In the genomic region with DNA sequence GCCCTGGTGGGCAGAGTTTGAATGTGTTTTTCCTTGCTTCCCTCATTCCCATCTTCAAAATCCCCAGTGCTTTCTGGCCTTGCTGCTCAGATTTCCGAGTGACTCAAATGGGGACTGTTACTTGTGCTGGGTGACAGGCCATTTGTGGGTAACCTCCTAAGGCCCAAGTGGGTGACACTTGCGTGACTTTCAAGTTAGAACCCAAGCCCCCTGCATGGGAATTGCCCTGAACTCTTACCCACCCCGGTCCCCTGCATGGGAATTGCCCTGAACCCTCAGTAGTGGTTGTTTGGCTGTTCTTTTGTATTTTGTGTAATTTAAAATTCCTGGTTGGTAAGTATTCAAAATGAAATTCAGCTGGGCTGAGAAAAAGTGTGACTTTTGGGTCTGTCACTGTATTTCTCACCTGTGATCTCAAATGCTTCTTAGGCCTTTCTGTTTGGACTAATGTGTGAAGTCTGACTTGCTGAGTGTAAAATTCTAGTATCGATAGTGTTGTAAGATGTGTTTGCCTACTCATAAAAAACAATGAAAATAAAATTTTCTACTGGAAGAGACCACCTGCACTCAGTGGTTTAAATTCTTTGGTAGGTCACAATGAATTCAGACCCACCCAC, we compare ENCODE assay signal across 29 cellular contexts. TPM values are rescaled to one million over a fixed set of nuclear protein-coding genes. Genes with fewer than 3 reads are reported as not detected.
DNase-seq lines count a peak whose midpoint lies in the region; ATAC-seq lines count a peak whose summit lies in the region.
"Had no signal": no experiment of that assay in that cellular context is flagged by ENCODE, and none has a peak within 500 bp of the region (broad histone marks: within the 10 kb centered on the region; RNA-seq: fewer than 3 reads in every experiment).

No MANE protein-coding gene starts in this region.

- H3K36me3 Mint-ChIP-seq in stimulated activated naive CD8-positive, alpha-beta T cell treated with anti-CD3 and anti-CD28 coated beads, Interleukin-15, Interleukin-2, amounts not matched to agents 100 ng/mL and 50 ng/mL, for 24 hours (ENCODE audit: low read depth): peaks cover 61% of the 10 kb centered on the region
- peaks cover 55% of the 10 kb centered on the region for H3K36me3 Mint-ChIP-seq in activated CD4-positive, alpha-beta memory T cell treated with anti-CD3 and anti-CD28 coated beads, Interleukin-2, amount 10 ng/mL, durations not matched to agents 7 days and 5 days (ENCODE audit: low read depth)
- peaks cover 65% of the 10 kb centered on the region for H3K36me3 Mint-ChIP-seq in effector memory CD8-positive, alpha-beta T cell (ENCODE audit: insufficient read depth)

- no peak overlapping the region for H3K4me3 Mint-ChIP-seq in stimulated activated naive CD8-positive, alpha-beta T cell treated with anti-CD3 and anti-CD28 coated beads, Interleukin-15, Interleukin-2, amounts not matched to agents 100 ng/mL and 50 ng/mL, for 24 hours
- H3K4me3 Mint-ChIP-seq in activated CD4-positive, alpha-beta memory T cell treated with anti-CD3 and anti-CD28 coated beads, Interleukin-2, amount 10 ng/mL, durations not matched to agents 7 days and 5 days: no peak overlapping the region
- H3K4me3 Mint-ChIP-seq in effector memory CD8-positive, alpha-beta T cell: no peak overlapping the region
- H3K4me3 Mint-ChIP-seq: naive thymus-derived CD8-positive, alpha-beta T cell had no signal

- peak overlapping the region; percentile 59 for H3K27ac Mint-ChIP-seq in stimulated activated naive CD8-positive, alpha-beta T cell treated with anti-CD3 and anti-CD28 coated beads, Interleukin-15, Interleukin-2, amounts not matched to agents 100 ng/mL and 50 ng/mL, for 24 hours
- peak overlapping the region; percentile 43 for H3K27ac Mint-ChIP-seq in activated CD4-positive, alpha-beta memory T cell treated with anti-CD3 and anti-CD28 coated beads, Interleukin-2, amount 10 ng/mL, durations not matched to agents 7 days and 5 days
- peak overlapping the region; percentile 23 to 76 for H3K27ac Mint-ChIP-seq in effector memory CD8-positive, alpha-beta T cell

- POLR2A ChIA-PET in activated CD4-positive, alpha-beta memory T cell treated with anti-CD3 and anti-CD28 coated beads, Interleukin-2, amount 10 ng/mL, durations not matched to agents 7 days and 5 days (lab: Charles Lee): interaction anchor here (1.3 to 2.2 kb wide), 3 partner anchors 12 to 20 kb away, joined by 6 to 16 read pairs (median 8); a partner anchor contains a TSS

- peaks cover 45% of the 10 kb centered on the region for H3K4me1 Mint-ChIP-seq in stimulated activated naive CD8-positive, alpha-beta T cell treated with anti-CD3 and anti-CD28 coated beads, Interleukin-15, Interleukin-2, amounts not matched to agents 100 ng/mL and 50 ng/mL, for 24 hours (ENCODE audit: low read depth)
- H3K4me1 Mint-ChIP-seq in activated CD4-positive, alpha-beta memory T cell treated with anti-CD3 and anti-CD28 coated beads, Interleukin-2, amount 10 ng/mL, durations not matched to agents 7 days and 5 days: peaks cover 63% of the 10 kb centered on the region
- H3K4me1 Mint-ChIP-seq in effector memory CD8-positive, alpha-beta T cell (ENCODE audit: low read depth in 2 of 2): peaks cover 19 to 34% of the 10 kb centered on the region in 2 donors

- no peak for DNase-seq in stimulated activated naive CD8-positive, alpha-beta T cell treated with anti-CD3 and anti-CD28 coated beads, Interleukin-15, Interleukin-2, amounts not matched to agents 100 U/mL and 50 U/mL, for 24 hours
- DNase-seq in activated CD4-positive, alpha-beta memory T cell treated with anti-CD3 and anti-CD28 coated beads, Interleukin-2, amount 10 ng/mL, durations not matched to agents 7 days and 5 days: no peak
- DNase-seq in effector memory CD8-positive, alpha-beta T cell: no peak
- no peak for DNase-seq in activated gamma-delta T cell (lab: John Stamatoyannopoulos, UW)
- DNase-seq: activated effector memory CD4-positive, alpha-beta T cell treated with Interleukin-2 at 50 U/mL for 16 hours; COR-L47; DMS53; effector CD4-positive, alpha-beta T cell; GM23248; hypothalamus; left cardiac atrium; naive thymus-derived CD8-positive, alpha-beta T cell; NCI-H1436 treated with DMSO at 0.1 percent for 48 hours; NCI-H2081 treated with DMSO at 0.1 percent for 48 hours; SHP77 treated with DMSO at 0.1 percent for 48 hours; stimulated activated CD4-positive, alpha-beta T cell treated with anti-CD3 and anti-CD28 coated beads, Interleukin-4, amount 100 ng/mL, for 1 hour; transverse colon had no signal

- no peaks in the 10 kb centered on the region for H3K9me3 Mint-ChIP-seq in stimulated activated naive CD8-positive, alpha-beta T cell treated with anti-CD3 and anti-CD28 coated beads, Interleukin-15, Interleukin-2, amounts not matched to agents 100 ng/mL and 50 ng/mL, for 24 hours
- H3K9me3 Mint-ChIP-seq in activated CD4-positive, alpha-beta memory T cell treated with anti-CD3 and anti-CD28 coated beads, Interleukin-2, amount 10 ng/mL, durations not matched to agents 7 days and 5 days: no peaks in the 10 kb centered on the region
- no peaks in the 10 kb centered on the region for H3K9me3 Mint-ChIP-seq in effector memory CD8-positive, alpha-beta T cell
- H3K9me3 Mint-ChIP-seq: naive thymus-derived CD8-positive, alpha-beta T cell had no signal

- CTCF ChIA-PET in activated CD4-positive, alpha-beta memory T cell treated with anti-CD3 and anti-CD28 coated beads, Interleukin-2, amount 10 ng/mL, durations not matched to agents 7 days and 5 days (lab: Charles Lee): interaction anchor here (1.3 to 4.1 kb wide), 9 partner anchors 16 to 123 kb away, joined by 3 to 25 read pairs (median 9); no protein-coding TSS in a partner anchor

- H3K27me3 Mint-ChIP-seq in stimulated activated naive CD8-positive, alpha-beta T cell treated with anti-CD3 and anti-CD28 coated beads, Interleukin-15, Interleukin-2, amounts not matched to agents 100 ng/mL and 50 ng/mL, for 24 hours: no peaks in the 10 kb centered on the region
- no peaks in the 10 kb centered on the region for H3K27me3 Mint-ChIP-seq in activated CD4-positive, alpha-beta memory T cell treated with anti-CD3 and anti-CD28 coated beads, Interleukin-2, amount 10 ng/mL, durations not matched to agents 7 days and 5 days
- H3K27me3 Mint-ChIP-seq in effector memory CD8-positive, alpha-beta T cell: no peaks in the 10 kb centered on the region
- H3K27me3 Mint-ChIP-seq: naive thymus-derived CD8-positive, alpha-beta T cell had no signal

- ATAC-seq in stimulated activated naive CD8-positive, alpha-beta T cell treated with anti-CD3 and anti-CD28 coated beads, Interleukin-15, Interleukin-2, amounts not matched to agents 100 U/mL and 50 U/mL, for 24 hours: no peak
- no peak for ATAC-seq in effector memory CD8-positive, alpha-beta T cell (replicated peaks)
- ATAC-seq in GM19035 (IDR thresholded peaks at IDR 0.05; ENCODE audit: unreplicated experiment): no peak
- ATAC-seq in HG03457 (IDR thresholded peaks at IDR 0.05; ENCODE audit: unreplicated experiment): no peak
- ATAC-seq: left cardiac atrium; naive thymus-derived CD8-positive, alpha-beta T cell; Panc1 had no signal

RNA-seq across cellular contexts. Expression of a gene that starts 12.4 kb away (rescaled TPM):
- 100 to 1,000 TPM; 116 to 119 TPM for total RNA-seq in activated CD4-positive, alpha-beta memory T cell treated with anti-CD3 and anti-CD28 coated beads, Interleukin-2, amount 10 ng/mL, durations not matched to agents 7 days and 5 days

RNA-seq across cellular contexts. Expression of a gene that starts 27.7 kb away (rescaled TPM):
- total RNA-seq in activated CD4-positive, alpha-beta memory T cell treated with anti-CD3 and anti-CD28 coated beads, Interleukin-2, amount 10 ng/mL, durations not matched to agents 7 days and 5 days: 10 to 100 TPM; 33.8 to 35.3 TPM

RNA-seq across cellular contexts. Expression of a gene that starts 49.2 kb away (rescaled TPM):
- total RNA-seq in activated CD4-positive, alpha-beta memory T cell treated with anti-CD3 and anti-CD28 coated beads, Interleukin-2, amount 10 ng/mL, durations not matched to agents 7 days and 5 days: not detected
- total RNA-seq: breast epithelium; G401; glomerular endothelial cell; GM23248; left cardiac atrium; LHCN-M2; lung; naive thymus-derived CD8-positive, alpha-beta T cell; osteoblast; pulmonary artery endothelial cell; subcutaneous adipose tissue; transverse colon had no signal
